Comparison of ENCODE assay signal across 8 cellular contexts in genomic region chr11:86802601-86803051, GRCh38. TPM values are rescaled to one million over a fixed set of nuclear protein-coding genes. Genes with fewer than 3 reads are reported as not detected.
DNase-seq lines count a peak whose midpoint lies in the region; ATAC-seq and TF ChIP-seq lines count a peak whose summit lies in the region.

No MANE protein-coding gene starts in this region.

- H3K27me3 ChIP-seq in OCI-LY3 (ENCODE audit: low read depth, low read length) (peaks cover 31% of the 10 kb centered on the region), ectodermal cell (ENCODE audit: control insufficient read depth, insufficient read depth, low read length, poor library complexity, severe bottlenecking) (peaks cover 3% of the 10 kb centered on the region), muscle layer of duodenum (ENCODE audit: low read depth, low read length) (no peaks in the 10 kb centered on the region)

- H3K4me3 ChIP-seq in OCI-LY3 (ENCODE audit: low read length) (no peak overlapping the region), ectodermal cell (ENCODE audit: insufficient read depth, low read depth, low read length) (peak overlapping the region; percentile 60), muscle layer of duodenum (ENCODE audit: low read depth in 1 of 2, low read length in 2 of 2) (peak overlapping the region; percentile 79 to 86)

- H3K4me1 ChIP-seq in OCI-LY3 (ENCODE audit: low read length) (peaks cover 13% of the 10 kb centered on the region), ectodermal cell (ENCODE audit: control insufficient read depth, insufficient read depth, low read length) (peaks cover 49% of the 10 kb centered on the region), muscle layer of duodenum (ENCODE audit: control insufficient read depth in 1 of 2, insufficient read depth in 2 of 2, low read length in 2 of 2) (peaks cover 4 to 43% of the 10 kb centered on the region in 2 donors)

- TF ChIP-seq CTCF in OCI-LY3 (IDR thresholded peaks at IDR 0.05; ENCODE audit: low read depth, low read length) = peak; percentile 45

- H3K27ac ChIP-seq in OCI-LY3 (ENCODE audit: low read length) = no peak overlapping the region
- no peak overlapping the region for H3K27ac ChIP-seq in ectodermal cell (ENCODE audit: insufficient read depth, low read depth, low read length, poor library complexity, severe bottlenecking)
- H3K27ac ChIP-seq in muscle layer of duodenum (ENCODE audit: low read length) = peak overlapping the region; percentile 47

- DNase-seq in NCI-H2029 (lab: John Stamatoyannopoulos, UW) (peak; percentile 4), NCI-H2029 treated with DMSO at 0.1 percent for 48 hours (lab: John Stamatoyannopoulos, UW) (no peak), HuH-7 (ENCODE audit: low spot score) (no peak)
- no peak for DNase-seq in activated CD8-positive, alpha-beta memory T cell treated with anti-CD3 and anti-CD28 coated beads for 24 hours

- H3K79me2 ChIP-seq in OCI-LY3 (ENCODE audit: low read length) = no peaks in the 10 kb centered on the region

- no peak overlapping the region for H2AFZ ChIP-seq in OCI-LY3 (ENCODE audit: low read depth, low read length)

- WGBS in ectodermal cell, 2 experiments = 7 to 13% methylated on average over 3 of the region's 3 CpGs

- peak; percentile 40 for ATAC-seq in HG02852 (IDR thresholded peaks at IDR 0.05; ENCODE audit: unreplicated experiment)

- H3K36me3 ChIP-seq in OCI-LY3 (replicated peaks; ENCODE audit: low read depth, low read length) (no peaks in the 10 kb centered on the region), ectodermal cell (ENCODE audit: control insufficient read depth, insufficient read depth, low read length) (no peaks in the 10 kb centered on the region), muscle layer of duodenum (ENCODE audit: control insufficient read depth in 1 of 2, insufficient read depth in 2 of 2, low read length in 2 of 2) (no peaks in the 10 kb centered on the region)

- H3K4me2 ChIP-seq in OCI-LY3 (ENCODE audit: low read length) = no peak overlapping the region

- no peaks in the 10 kb centered on the region for H4K20me1 ChIP-seq in OCI-LY3 (ENCODE audit: insufficient read depth, low read length)

- H3K9me3 ChIP-seq in OCI-LY3 (ENCODE audit: insufficient read depth, low read length) (no peaks in the 10 kb centered on the region), ectodermal cell (ENCODE audit: control insufficient read depth, low read length) (no peaks in the 10 kb centered on the region), muscle layer of duodenum (ENCODE audit: control insufficient read depth in 1 of 2, low read length in 2 of 2) (no peaks in the 10 kb centered on the region)

- no peak overlapping the region for H3K9ac ChIP-seq in OCI-LY3 (ENCODE audit: low read length)

RNA-seq across cellular contexts. Expression of gene PRSS23, which starts 2.3 kb away (rescaled TPM):
- 61.2 TPM for polyA plus RNA-seq in ectodermal cell (2013, experiment 1 of 4)
- polyA plus RNA-seq in ectodermal cell (2013, experiment 2 of 4) = 94.6 TPM
- polyA plus RNA-seq in ectodermal cell (2013, experiment 3 of 4) = 85.9 TPM
- 107 TPM for polyA plus RNA-seq in ectodermal cell (2013, experiment 4 of 4)
